Comparison of ENCODE assay signal across 8 cellular contexts in genomic region chr4:180664766-180665368, GRCh38.
DNase-seq lines count a peak whose midpoint lies in the region; ATAC-seq and TF ChIP-seq lines count a peak whose summit lies in the region.

No MANE protein-coding gene starts in this region.

- H3K4me3 ChIP-seq in upper lobe of left lung = no peak overlapping the region

- 13 to 14% methylated on average over 5 of the region's 5 CpGs for WGBS in upper lobe of left lung, 2 donors

- DNase-seq in DMS79 treated with DMSO at 0.1 percent for 48 hours (lab: John Stamatoyannopoulos, UW) (peak; percentile 75), NCI-H510A (lab: John Stamatoyannopoulos, UW) (peak; percentile 38), upper lobe of left lung (peak in 1 of 2 donors; percentile 46)
- DNase-seq in activated CD4-positive, alpha-beta T cell treated with anti-CD3 and anti-CD28 coated beads, Interleukin-2, amount 50 U/mL, for 48 hours = peak; percentile 51 to 62

- H3K36me3 Mint-ChIP-seq in nephron (ENCODE audit: low read depth) = no peaks in the 10 kb centered on the region

- H3K27me3 Mint-ChIP-seq in nephron (ENCODE audit: low read depth) = no peaks in the 10 kb centered on the region

- TF ChIP-seq EP300 in upper lobe of left lung (IDR thresholded peaks at IDR 0.05) = no peak

- TF ChIP-seq CTCF in nephron (IDR thresholded peaks at IDR 0.05; ENCODE audit: unreplicated experiment in 3 of 3) (peak; percentile 76 to 81 (median 80)), upper lobe of left lung (IDR thresholded peaks at IDR 0.05) (peak in 5 of 6 experiments; percentile 45 to 61 (median 51))

- H3K27ac ChIP-seq in upper lobe of left lung = no peak overlapping the region

- H3K9me3 ChIP-seq in upper lobe of left lung = no peaks in the 10 kb centered on the region

- H3K27ac Mint-ChIP-seq in nephron = no peak overlapping the region

- H3K4me1 ChIP-seq in upper lobe of left lung = no peaks in the 10 kb centered on the region

- ATAC-seq in GM19467 (IDR thresholded peaks at IDR 0.05; ENCODE audit: unreplicated experiment) (peak; percentile 84), HG03520 (IDR thresholded peaks at IDR 0.05; ENCODE audit: unreplicated experiment) (peak; percentile 79), esophagus mucosa (peak; percentile 73), upper lobe of left lung (ENCODE audit: low FRiP score in 2 of 2) (peak; percentile 65 to 90)

- H3K4me1 Mint-ChIP-seq in nephron = peaks cover 11% of the 10 kb centered on the region

- no peaks in the 10 kb centered on the region for H3K36me3 ChIP-seq in upper lobe of left lung

- no peaks in the 10 kb centered on the region for H3K9me3 Mint-ChIP-seq in nephron

- no peaks in the 10 kb centered on the region for H3K27me3 ChIP-seq in upper lobe of left lung

- H3K4me3 Mint-ChIP-seq in nephron = no peak overlapping the region

- TF ChIP-seq POLR2A in upper lobe of left lung (IDR thresholded peaks at IDR 0.05) = no peak
